8 cellular contexts compared by ENCODE assay signal in genomic region chr15:73926191-73927002, GRCh38. TPM values are rescaled to one million over a fixed set of nuclear protein-coding genes. Genes with fewer than 3 reads are reported as not detected.
DNase-seq lines count a peak whose midpoint lies in the region; ATAC-seq lines count a peak whose summit lies in the region.

Gene LOXL1 (plus strand): TSS chr15:73926462. CDS start chr15:73926784, 322 bp downstream.

- peak within 1 kb of the TSS; percentile 77 for H3K4me3 Mint-ChIP-seq in central memory CD8-positive, alpha-beta T cell

- H3K36me3 ChIP-seq in skeletal muscle satellite cell (ENCODE audit: insufficient read depth, low read length) = peaks cover 15% of the 10 kb centered on the region

- DNase-seq in NCI-H1417 (lab: John Stamatoyannopoulos, UW) (peak; percentile 26 to 88 (median 86)), NCI-H1417 treated with DMSO at 0.1 percent for 48 hours (lab: John Stamatoyannopoulos, UW) (no peak), NCI-H526 treated with DMSO at 0.1 percent for 48 hours (lab: John Stamatoyannopoulos, UW) (peak; percentile 66), iris pigment epithelial cell (ENCODE audit: low read depth) (peak; percentile 92)
- DNase-seq in central memory CD8-positive, alpha-beta T cell (ENCODE audit: low spot score in 2 of 2) = no peak

- no peaks in the 10 kb centered on the region for H3K27me3 ChIP-seq in skeletal muscle satellite cell (ENCODE audit: control insufficient read depth, insufficient read depth, low read length)

- H3K4me1 ChIP-seq in skeletal muscle satellite cell (ENCODE audit: control insufficient read depth, insufficient read depth, low read length) = peaks cover 86% of the 10 kb centered on the region

- H3K4me2 ChIP-seq in skeletal muscle satellite cell (ENCODE audit: low read length) = peak within 1 kb of the TSS; percentile 97

- peaks cover 5% of the 10 kb centered on the region for H3K36me3 Mint-ChIP-seq in central memory CD8-positive, alpha-beta T cell (ENCODE audit: insufficient read depth)

- peaks cover 49% of the 10 kb centered on the region for H3K4me1 Mint-ChIP-seq in central memory CD8-positive, alpha-beta T cell

- H3K9ac ChIP-seq in skeletal muscle satellite cell (ENCODE audit: low read depth, low read length) = peak within 1 kb of the TSS; percentile 88

- no peaks in the 10 kb centered on the region for H3K27me3 Mint-ChIP-seq in central memory CD8-positive, alpha-beta T cell

- no peak for ATAC-seq in central memory CD8-positive, alpha-beta T cell (replicated peaks; ENCODE audit: extremely low read depth, poor library complexity, severe bottlenecking)
- ATAC-seq in HG03432 (IDR thresholded peaks at IDR 0.05; ENCODE audit: unreplicated experiment) = no peak
- ATAC-seq in HG02759 (IDR thresholded peaks at IDR 0.05; ENCODE audit: unreplicated experiment) = no peak

- H3K4me3 ChIP-seq in skeletal muscle satellite cell (ENCODE audit: low read length) = peak within 1 kb of the TSS; percentile 87

- H3K27ac Mint-ChIP-seq in central memory CD8-positive, alpha-beta T cell (ENCODE audit: low read depth) = no peak within 1 kb of the TSS

- H3K9me3 ChIP-seq in skeletal muscle satellite cell (replicated peaks; ENCODE audit: low read length) = no peaks in the 10 kb centered on the region

- no peaks in the 10 kb centered on the region for H3K9me3 Mint-ChIP-seq in central memory CD8-positive, alpha-beta T cell

RNA-seq across cellular contexts. Expression of gene LOXL1, which starts in this region (rescaled TPM):
- 68.4 and 222 TPM in 2 replicates for total RNA-seq in skeletal muscle satellite cell (2012; rRNA removed)

Comparison
In these comparisons a context has a peak if more than half of its experiments do, and no peak if none do; other contexts are left out.
1. DNase-seq: peak in NCI-H1417 (3 of 3), NCI-H526 treated with DMSO at 0.1 percent for 48 hours (single experiment) and iris pigment epithelial cell (single experiment); none in NCI-H1417 treated with DMSO at 0.1 percent for 48 hours (single experiment) and central memory CD8-positive, alpha-beta T cell (0 of 2).